ENCODE assay signal across 22 cellular contexts in the genomic region with DNA sequence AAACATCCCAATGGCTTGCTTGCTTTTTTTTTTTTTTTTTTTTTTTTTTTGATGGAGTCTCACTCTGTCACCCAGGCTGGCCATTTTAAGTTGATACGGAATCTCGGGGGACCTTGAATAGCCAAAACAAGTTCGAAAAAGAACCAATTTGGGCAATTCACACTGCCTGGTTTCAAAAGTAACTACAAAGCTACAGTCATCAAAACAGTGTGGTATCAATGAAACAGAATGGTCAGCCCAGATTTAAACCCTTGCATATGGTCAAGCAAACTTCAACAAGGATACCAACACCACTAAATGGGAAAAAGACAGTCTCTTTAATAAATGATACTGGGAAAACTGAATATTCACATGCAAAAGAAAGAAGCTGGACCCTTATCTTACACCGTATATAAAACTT. TPM values are rescaled to one million over a fixed set of nuclear protein-coding genes. Genes with fewer than 3 reads are reported as not detected.
DNase-seq lines count a peak whose midpoint lies in the region; ATAC-seq, FAIRE-seq and TF ChIP-seq lines count a peak whose summit lies in the region.
"Had no signal": no experiment of that assay in that cellular context is flagged by ENCODE, and none has a peak within 500 bp of the region (broad histone marks: within the 10 kb centered on the region; RNA-seq: fewer than 3 reads in every experiment).

No MANE protein-coding gene starts in this region.

- peak; percentile 32 for FAIRE-seq in A549 (lab: Jason Lieb, UNC)
- FAIRE-seq in astrocyte (lab: Jason Lieb, UNC), result peak; percentile 95
- FAIRE-seq: A204.1, D721Med, GM19239 had no signal

- H3K27ac ChIP-seq in A549, result no peak overlapping the region
- no peak overlapping the region for H3K27ac ChIP-seq in HCT116 (ENCODE audit: low read depth, low read length)
- H3K27ac ChIP-seq in astrocyte (ENCODE audit: low read depth, low read length), result no peak overlapping the region
- peak overlapping the region; percentile 93 for H3K27ac ChIP-seq in epithelial cell of prostate
- H3K27ac ChIP-seq in SK-N-SH (ENCODE audit: low read depth in 2 of 2, low read length in 1 of 2), result no peak overlapping the region
- H3K27ac ChIP-seq: BLaER1 treated with 17β-estradiol and CSF1 and Interleukin-3, amounts not matched to agents 10 nM and 100 nM; C4-2B had no signal

- H3K36me3 ChIP-seq in HCT116 (ENCODE audit: control insufficient read depth in 1 of 2, insufficient read depth in 2 of 2, low read length in 2 of 2) (no peaks in the 10 kb centered on the region; a peak in 1 of 4 replicates), astrocyte (ENCODE audit: insufficient read depth, low read length) (no peaks in the 10 kb centered on the region), SK-N-SH (replicated peaks in 1 of 2; ENCODE audit: control insufficient read depth in 1 of 2, insufficient read depth in 2 of 2, low read length in 1 of 2) (peaks cover 3 to 4% of the 10 kb centered on the region in 2 experiments)

- POLR2A ChIA-PET in A549 (lab: Yijun Ruan, JAX) (no interaction called here), HCT116 (lab: Charles Lee) (no interaction called here), SK-N-SH (lab: Yijun Ruan, JAX) (no interaction called here)

- H3K4me1 ChIP-seq in A549 (no peaks in the 10 kb centered on the region), HCT116 (ENCODE audit: control insufficient read depth in 1 of 2, insufficient read depth in 2 of 2, low read length in 2 of 2) (no peaks in the 10 kb centered on the region), astrocyte (ENCODE audit: insufficient read depth, low read length) (no peaks in the 10 kb centered on the region), SK-N-SH (ENCODE audit: control insufficient read depth in 1 of 2, insufficient read depth in 2 of 2, low read depth in 1 of 2, low read length in 1 of 2) (no peaks in the 10 kb centered on the region)
- H3K4me1 ChIP-seq: BLaER1 treated with 17β-estradiol and CSF1 and Interleukin-3, amounts not matched to agents 10 nM and 100 nM; Caco-2 had no signal

- H3K9me3 Mint-ChIP-seq in astrocyte (ENCODE audit: unreplicated experiment) (no peaks in the 10 kb centered on the region), nephron progenitor cell (peaks cover 63% of the 10 kb centered on the region)
- H3K9me3 Mint-ChIP-seq: CD4-positive, alpha-beta T cell; CD8-positive, alpha-beta T cell had no signal

- H3K27me3 ChIP-seq in HCT116 (ENCODE audit: insufficient read depth, low read length) (no peaks in the 10 kb centered on the region), astrocyte (ENCODE audit: insufficient read depth, low read length) (no peaks in the 10 kb centered on the region), SK-N-SH (ENCODE audit: insufficient read depth) (no peaks in the 10 kb centered on the region)

- no peak for TF ChIP-seq POLR2A in A549 (IDR thresholded peaks at IDR 0.05; ENCODE audit: low read length)
- TF ChIP-seq POLR2A in HCT116 (IDR thresholded peaks at IDR 0.05; ENCODE audit: borderline replicate concordance, extremely low read depth, insufficient read depth, insufficient read length), result no peak

- H3F3A ChIP-seq in SK-N-SH (replicated peaks; ENCODE audit: insufficient read depth), result no peaks in the 10 kb centered on the region

- no peaks in the 10 kb centered on the region for H3K9me2 ChIP-seq in HCT116 (ENCODE audit: insufficient read depth)
- H3K9me2 ChIP-seq in SK-N-SH, result 0 out of 2 replicates have a peak, but pooled peaks cover 3% of the 10 kb centered on the region

- H3K4me2 ChIP-seq in A549 (no peak overlapping the region), HCT116 (ENCODE audit: low read length) (no peak overlapping the region), astrocyte (ENCODE audit: low read length) (no peak overlapping the region), SK-N-SH (no peak overlapping the region)
- H3K4me2 ChIP-seq: BLaER1 treated with 17β-estradiol and CSF1 and Interleukin-3, amounts not matched to agents 10 nM and 100 nM had no signal

- H2AFZ ChIP-seq in HCT116 (ENCODE audit: low read depth, low read length, poor library complexity, severe bottlenecking) (no peak overlapping the region), astrocyte (ENCODE audit: low read depth, low read length) (no peak overlapping the region), SK-N-SH (ENCODE audit: low read depth) (no peak overlapping the region)

- ATAC-seq in A549 (no peak), HCT116 (no peak), GM21528 (IDR thresholded peaks at IDR 0.05; ENCODE audit: low FRiP score, unreplicated experiment) (no peak)
- ATAC-seq: CD8-positive, alpha-beta T cell had no signal

- TF ChIP-seq EP300 in A549 (IDR thresholded peaks at IDR 0.05), result no peak
- no peak for TF ChIP-seq EP300 in SK-N-SH (IDR thresholded peaks at IDR 0.05; ENCODE audit: borderline replicate concordance in 1 of 2, low read depth in 1 of 2, low read length in 1 of 2)

- no peaks in the 10 kb centered on the region for H3K27me3 Mint-ChIP-seq in astrocyte (ENCODE audit: low read depth, unreplicated experiment)
- H3K27me3 Mint-ChIP-seq in nephron progenitor cell (ENCODE audit: low read depth, poor library complexity), result no peaks in the 10 kb centered on the region
- H3K27me3 Mint-ChIP-seq: B cell; CD4-positive, alpha-beta T cell had no signal

- H3K4me3 ChIP-seq in A549, result no peak overlapping the region
- H3K4me3 ChIP-seq in HCT116 (replicated peaks in 1 of 2; ENCODE audit: low read depth in 1 of 2, low read length in 2 of 2), result no peak overlapping the region
- no peak overlapping the region for H3K4me3 ChIP-seq in astrocyte (ENCODE audit: insufficient read depth, low read depth, low read length)
- no peak overlapping the region for H3K4me3 ChIP-seq in SK-N-SH (ENCODE audit: low read depth in 2 of 2, low read length in 1 of 2)
- H3K4me3 ChIP-seq: BLaER1 treated with 17β-estradiol and CSF1 and Interleukin-3, amounts not matched to agents 10 nM and 100 nM had no signal

- CTCF ChIA-PET in A549 (lab: Yijun Ruan, JAX) (interaction anchor here (1.3 kb wide), 1 partner anchor 19 kb away, joined by 4 read pairs; no protein-coding TSS in a partner anchor), HCT116 (lab: Charles Lee) (no interaction called here), SK-N-SH (lab: Yijun Ruan, JAX) (no interaction called here)

- H3K79me2 ChIP-seq in HCT116 (ENCODE audit: insufficient read depth, low read length) (no peaks in the 10 kb centered on the region), astrocyte (ENCODE audit: insufficient read depth, low read length) (no peaks in the 10 kb centered on the region), SK-N-SH (ENCODE audit: insufficient read depth) (no peaks in the 10 kb centered on the region)

- intact Hi-C loops in HCT116 (cut with micrococcal nuclease), result no loop called here

- H4K20me1 ChIP-seq in HCT116 (ENCODE audit: insufficient read depth) (no peaks in the 10 kb centered on the region), astrocyte (ENCODE audit: insufficient read depth, low read length) (no peaks in the 10 kb centered on the region), SK-N-SH (ENCODE audit: insufficient read depth) (no peaks in the 10 kb centered on the region)
- H4K20me1 ChIP-seq: BLaER1 treated with 17β-estradiol and CSF1 and Interleukin-3, amounts not matched to agents 10 nM and 100 nM had no signal

- TF ChIP-seq RAD21 in A549 (conservative IDR thresholded peaks at IDR 0.05 in 1 of 2, IDR thresholded peaks at IDR 0.05 in 1 of 2) (no peak), HCT116 (IDR thresholded peaks at IDR 0.05; ENCODE audit: low read depth) (no peak), SK-N-SH (IDR thresholded peaks at IDR 0.05; ENCODE audit: low read length) (no peak)

- no peak for TF ChIP-seq CTCF in A549 (IDR thresholded peaks at IDR 0.05)
- TF ChIP-seq CTCF in HCT116 (IDR thresholded peaks at IDR 0.05 in 2 of 3, conservative IDR thresholded peaks at IDR 0.05 in 1 of 3; ENCODE audit: borderline replicate concordance in 1 of 3, insufficient read depth in 1 of 3, low read depth in 2 of 3, low read length in 2 of 3), result no peak
- no peak for TF ChIP-seq CTCF in astrocyte (IDR thresholded peaks at IDR 0.05; ENCODE audit: insufficient read depth, low read depth, low read length)
- TF ChIP-seq CTCF in nephron progenitor cell (IDR thresholded peaks at IDR 0.05), result no peak
- no peak for TF ChIP-seq CTCF in SK-N-SH (IDR thresholded peaks at IDR 0.05)

- DNase-seq in A549 (ENCODE audit: low read depth in 1 of 2, low spot score in 1 of 2) (no peak), HCT116 (ENCODE audit: low read depth, low spot score) (no peak), astrocyte (ENCODE audit: low read depth) (no peak), epithelial cell of prostate (ENCODE audit: low read depth, low spot score) (no peak), nephron progenitor cell (no peak), SK-N-SH (no peak), glomerular visceral epithelial cell (ENCODE audit: extremely low spot score) (no peak)
- DNase-seq: 8988T; AML-193; Caco-2; Calu3; CD4-positive, alpha-beta T cell; CD8-positive, alpha-beta T cell; DMS79 treated with DMSO at 0.1 percent for 48 hours; GF-D8 had no signal

- H3K4me1 Mint-ChIP-seq in astrocyte (ENCODE audit: low read depth, unreplicated experiment) (no peaks in the 10 kb centered on the region), nephron progenitor cell (no peaks in the 10 kb centered on the region)

- BruUV-seq in HCT116 (replicated peaks; lab: Mats Ljungman, UMichigan), result no TSS peak

- H3K9ac ChIP-seq in HCT116 (ENCODE audit: low read length) (no peak overlapping the region), astrocyte (ENCODE audit: low read length) (no peak overlapping the region), SK-N-SH (no peak overlapping the region)
- H3K9ac ChIP-seq: BLaER1 treated with 17β-estradiol and CSF1 and Interleukin-3, amounts not matched to agents 10 nM and 100 nM had no signal

- 97% methylated on average over 4 of the region's 4 CpGs for WGBS in A549 (ENCODE audit: missing lambda C conversion rate)
- 51% methylated on average over 4 of the region's 4 CpGs for WGBS in SK-N-SH (ENCODE audit: low lambda C conversion rate)

- H3K36me3 Mint-ChIP-seq in astrocyte (ENCODE audit: low read depth, unreplicated experiment), result no peaks in the 10 kb centered on the region
- H3K36me3 Mint-ChIP-seq in nephron progenitor cell (ENCODE audit: low read depth), result peaks cover 86% of the 10 kb centered on the region

- H3K27ac Mint-ChIP-seq in astrocyte (ENCODE audit: unreplicated experiment) (no peak overlapping the region), nephron progenitor cell (no peak overlapping the region)
- H3K27ac Mint-ChIP-seq: B cell; CD4-positive, alpha-beta T cell; CD8-positive, alpha-beta T cell had no signal

- RAD21 ChIA-PET in HCT116 (lab: Charles Lee; ENCODE audit: low non-redundant PET in 1 of 2, low total read pairs in 2 of 2, uncharacterized antibody in 2 of 2, unreplicated experiment in 2 of 2), result no interaction called here

- H3K9me3 ChIP-seq in A549 (0 out of 3 replicates have a peak, but pooled peaks cover 2% of the 10 kb centered on the region), HCT116 (ENCODE audit: control insufficient read depth in 1 of 2, insufficient read depth in 1 of 2, low read depth in 1 of 2, low read length in 2 of 2) (no peaks in the 10 kb centered on the region), astrocyte (ENCODE audit: insufficient read depth, low read depth, low read length) (no peaks in the 10 kb centered on the region), SK-N-SH (no peaks in the 10 kb centered on the region; the same call in 1 of the 2 replicates)
- H3K9me3 ChIP-seq: Caco-2 had no signal

- H3K4me3 Mint-ChIP-seq in astrocyte (ENCODE audit: unreplicated experiment) (no peak overlapping the region), nephron progenitor cell (no peak overlapping the region)
- H3K4me3 Mint-ChIP-seq: B cell; CD4-positive, alpha-beta T cell; CD8-positive, alpha-beta T cell had no signal

RNA-seq across cellular contexts. Expression of a gene that starts 41.8 kb away (rescaled TPM):
- polyA plus RNA-seq in A549 (2011; rRNA removed), result 37.3 and 42.0 TPM in 2 replicates
- 20.7 and 23.5 TPM in 2 replicates for polyA plus RNA-seq in A549 (2012; cell fraction: cytosol; rRNA removed)
- polyA plus RNA-seq in A549 (2012; cell fraction: nucleus; rRNA removed), result 6.3 and 9.1 TPM in 2 replicates
- polyA plus RNA-seq in A549 (2017; fragmentation: RNase III; extraction: RNeasy Plus Mini Kit Qiagen cat#74134 plus additional on column Dnase treatment), result 42.9 to 44.1 TPM (median 43.3 TPM) in 3 replicates
- polyA minus RNA-seq in A549 (2011; rRNA and poly(A)+ RNA removed), result 23.3 and 26.3 TPM in 2 replicates
- 21.3 TPM for total RNA-seq in HCT116 (2021; ENCODE audit: unreplicated experiment)
- 13.3 and 13.4 TPM in 2 replicates for polyA plus RNA-seq in HCT116 (2012)
- total RNA-seq in astrocyte, result 21.8 TPM in 2 replicates
- polyA plus RNA-seq in SK-N-SH (2012; rRNA removed), result 11.2 and 16.6 TPM in 2 replicates
- polyA plus RNA-seq in SK-N-SH (2012; cell fraction: cytosol; rRNA removed), result 15.2 and 16.1 TPM in 2 replicates
- polyA plus RNA-seq in SK-N-SH (2012; cell fraction: nucleus; rRNA removed), result 4.5 and 11.0 TPM in 2 replicates

RNA-seq across cellular contexts. Expression of a gene that starts 42.2 kb away (rescaled TPM):
- polyA plus RNA-seq in A549 (2011; rRNA removed) (16.7 and 16.9 TPM in 2 replicates), A549 (2017; fragmentation: RNase III; extraction: RNeasy Plus Mini Kit Qiagen cat#74134 plus additional on column Dnase treatment) (12.8 to 15.1 TPM (median 14.4 TPM) in 3 replicates), SK-N-SH (2012; rRNA removed) (11.8 and 12.0 TPM in 2 replicates)
- 9.3 and 10.8 TPM in 2 replicates for polyA plus RNA-seq in A549 (2012; cell fraction: cytosol; rRNA removed)
- 3.9 and 6.1 TPM in 2 replicates for polyA plus RNA-seq in A549 (2012; cell fraction: nucleus; rRNA removed)
- polyA minus RNA-seq in A549 (2011; rRNA and poly(A)+ RNA removed), result 2.7 and 3.2 TPM in 2 replicates
- total RNA-seq in HCT116 (2021; ENCODE audit: unreplicated experiment) (5.3 TPM), astrocyte (5.2 TPM in 2 replicates)
- 2.2 and 4.5 TPM in 2 replicates for polyA plus RNA-seq in HCT116 (2012)
- 12.8 and 13.3 TPM in 2 replicates for polyA plus RNA-seq in SK-N-SH (2012; cell fraction: cytosol; rRNA removed)
- polyA plus RNA-seq in SK-N-SH (2012; cell fraction: nucleus; rRNA removed), result 7.7 and 8.1 TPM in 2 replicates

RNA-seq across cellular contexts. Expression of a gene that starts 42.2 kb away (rescaled TPM):
- polyA plus RNA-seq in A549 (2011; rRNA removed) (31.9 and 38.0 TPM in 2 replicates), A549 (2017; fragmentation: RNase III; extraction: RNeasy Plus Mini Kit Qiagen cat#74134 plus additional on column Dnase treatment) (12.2 to 13.9 TPM (median 12.3 TPM) in 3 replicates), SK-N-SH (2012; rRNA removed) (3.7 and 4.9 TPM in 2 replicates)
- polyA plus RNA-seq in A549 (2012; cell fraction: cytosol; rRNA removed), result 3.5 and 4.3 TPM in 2 replicates
- polyA plus RNA-seq in A549 (2012; cell fraction: nucleus; rRNA removed), result 5.7 and 5.8 TPM in 2 replicates
- polyA minus RNA-seq in A549 (2011; rRNA and poly(A)+ RNA removed), result 6.1 and 7.2 TPM in 2 replicates
- total RNA-seq in HCT116 (2021; ENCODE audit: unreplicated experiment) (10.7 TPM), astrocyte (8.9 and 9.1 TPM in 2 replicates)
- 6.8 and 8.2 TPM in 2 replicates for polyA plus RNA-seq in HCT116 (2012)
- polyA plus RNA-seq in SK-N-SH (2012; cell fraction: cytosol; rRNA removed), result 3.6 and 11.9 TPM in 2 replicates
- polyA plus RNA-seq in SK-N-SH (2012; cell fraction: nucleus; rRNA removed), result 8.2 and 16.0 TPM in 2 replicates
